1 cellular context compared by ENCODE assay signal in the genomic region with DNA sequence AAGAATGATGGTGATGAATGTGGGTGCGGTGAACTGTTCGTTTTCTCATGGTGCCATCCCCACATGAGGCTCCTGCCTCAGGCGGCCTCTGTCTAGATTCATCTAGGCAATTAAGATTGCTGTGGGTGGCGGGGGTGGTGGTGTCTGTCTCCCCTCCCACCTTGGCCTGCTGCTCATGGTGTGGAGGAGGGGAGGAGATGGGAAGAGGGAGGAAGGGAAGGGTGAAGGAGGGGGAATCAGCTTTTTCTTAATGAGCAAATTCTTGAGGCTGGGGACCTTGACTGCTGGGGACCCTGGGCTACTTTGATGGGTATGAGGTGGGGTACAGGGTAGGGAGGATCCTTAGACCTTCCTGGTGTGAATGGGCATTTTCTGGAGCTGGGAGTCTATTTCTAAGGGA.
TF ChIP-seq lines count a peak whose summit lies in the region.

No MANE protein-coding gene starts in this region.

TF ChIP-seq in H1, 55 proteins besides CTCF, POLR2A, EP300 and RAD21:
- TF ChIP-seq GTF2F1 (IDR thresholded peaks at IDR 0.05; ENCODE audit: borderline replicate concordance, low read depth, low read length) (no peak), SP4 (IDR thresholded peaks at IDR 0.05; ENCODE audit: low read length) (no peak), CREB1 (IDR thresholded peaks at IDR 0.05) (no peak), RNF2 (IDR thresholded peaks at IDR 0.05; ENCODE audit: borderline replicate concordance, low read depth, low read length, missing control alignments, poor library complexity, severe bottlenecking) (no peak), BACH1 (IDR thresholded peaks at IDR 0.05; ENCODE audit: low read length) (no peak), GABPA (IDR thresholded peaks at IDR 0.05; ENCODE audit: borderline replicate concordance, insufficient read depth, low read length) (no peak), BRCA1 (IDR thresholded peaks at IDR 0.05; ENCODE audit: low read depth, low read length) (no peak), TAF1 (IDR thresholded peaks at IDR 0.05; ENCODE audit: low read depth, low read length) (no peak), CEBPB (IDR thresholded peaks at IDR 0.05; ENCODE audit: low read depth, low read length) (no peak), KDM1A (IDR thresholded peaks at IDR 0.05; ENCODE audit: borderline replicate concordance, low read length) (no peak), PHF8 (conservative IDR thresholded peaks at IDR 0.05; ENCODE audit: low read depth, low read length) (no peak), SIX5 (IDR thresholded peaks at IDR 0.05; ENCODE audit: low read depth, low read length) (no peak), KDM5A (IDR thresholded peaks at IDR 0.05; ENCODE audit: low read length) (no peak)
TF ChIP-seq in H1: peak in this region for 0.
